Comparison of ENCODE assay signal across 8 cellular contexts in genomic region chr5:42991477-42992034, GRCh38. TPM values are rescaled to one million over a fixed set of nuclear protein-coding genes. Genes with fewer than 3 reads are reported as not detected.
DNase-seq lines count a peak whose midpoint lies in the region; ATAC-seq and TF ChIP-seq lines count a peak whose summit lies in the region.

No MANE protein-coding gene starts in this region.

- TF ChIP-seq POLR2A in transverse colon (IDR thresholded peaks at IDR 0.05): no peak

- DNase-seq in AG04449 (ENCODE audit: low read depth, low spot score) (no peak), left lung (peak in 1 of 2 donors; percentile 76), transverse colon (peak; percentile 10), H4 (ENCODE audit: low spot score) (no peak)
- DNase-seq in activated T-cell treated with anti-CD3 and anti-CD28 coated beads, Interleukin-2, amount 50 U/mL, for 72 hours: peak in 1 of 2 donors; percentile 32
- no peak for DNase-seq in stimulated activated CD8-positive, alpha-beta memory T cell treated with anti-CD3 and anti-CD28 coated beads, Interleukin-4, amount 100 ng/mL, for 48 hours

- H3K36me3 Mint-ChIP-seq in activated T-cell treated with anti-CD3 and anti-CD28 coated beads, Interleukin-2, amount 50 U/mL, for 72 hours (ENCODE audit: insufficient read depth in 2 of 2): peaks cover 17 to 22% of the 10 kb centered on the region in 2 donors

- ATAC-seq in GM18909 (IDR thresholded peaks at IDR 0.05; ENCODE audit: poor library complexity, unreplicated experiment) (peak; percentile 27), HG03097 (IDR thresholded peaks at IDR 0.05; ENCODE audit: low FRiP score, unreplicated experiment) (peak; percentile 19), left lung (no peak)
- peak; percentile 21 to 42 for ATAC-seq in activated T-cell treated with anti-CD3 and anti-CD28 coated beads, Interleukin-2, amount 50 U/mL, for 72 hours (replicated peaks in 1 of 2)

- peaks cover 0 to 4% of the 10 kb centered on the region in 2 donors for H3K9me3 ChIP-seq in left lung
- no peaks in the 10 kb centered on the region for H3K9me3 ChIP-seq in transverse colon

- peak overlapping the region; percentile 96 to 100 for H3K27ac ChIP-seq in left lung
- H3K27ac ChIP-seq in transverse colon: peak overlapping the region; percentile 88 to 95 (median 92)

- H3K27me3 Mint-ChIP-seq in activated T-cell treated with anti-CD3 and anti-CD28 coated beads, Interleukin-2, amount 50 U/mL, for 72 hours (ENCODE audit: low read depth): no peaks in the 10 kb centered on the region

- TF ChIP-seq EP300 in transverse colon (IDR thresholded peaks at IDR 0.05; ENCODE audit: low read depth): no peak

- TF ChIP-seq CTCF in AG04449 (IDR thresholded peaks at IDR 0.05; ENCODE audit: insufficient read depth, low read length, missing control alignments) (no peak), left lung (IDR thresholded peaks at IDR 0.05) (no peak), transverse colon (IDR thresholded peaks at IDR 0.05) (no peak)

- peaks cover 51% of the 10 kb centered on the region for H3K4me1 Mint-ChIP-seq in activated T-cell treated with anti-CD3 and anti-CD28 coated beads, Interleukin-2, amount 50 U/mL, for 72 hours (ENCODE audit: low read depth)

- H3K27ac Mint-ChIP-seq in activated T-cell treated with anti-CD3 and anti-CD28 coated beads, Interleukin-2, amount 50 U/mL, for 72 hours: peak overlapping the region; percentile 83

- in situ Hi-C loops in transverse colon (cut with MboI; ENCODE audit: low pct_ligation_motif_present in 1 of 4, low pct_unique_long_range_greater_than_20kb in 1 of 4, low sequenced_read_pairs in 3 of 4): loop anchor here in 2 of 4 donors (5.0 to 10.0 kb wide), 2 partner anchors 39 to 53 kb away; partner anchors contain the start of gene ANXA2R (in 2 of the 2)

- CTCF ChIA-PET in AG04449 (lab: Yijun Ruan, JAX): interaction anchor here (1.5 to 8.0 kb wide), 4 partner anchors 27 to 80 kb away, joined by 4 to 84 read pairs (median 42); partner anchors contain the start of gene ANXA2R

- peaks cover 34 to 76% of the 10 kb centered on the region in 2 donors for H3K27me3 ChIP-seq in left lung
- peaks cover 98% of the 10 kb centered on the region for H3K27me3 ChIP-seq in transverse colon

- peaks cover 0 to 2% of the 10 kb centered on the region in 2 donors for H3K9me3 Mint-ChIP-seq in activated T-cell treated with anti-CD3 and anti-CD28 coated beads, Interleukin-2, amount 50 U/mL, for 72 hours

- POLR2A ChIA-PET in AG04449 (lab: Yijun Ruan, JAX): interaction anchor here (1.2 to 3.1 kb wide), 5 partner anchors 16 to 51 kb away, joined by 3 to 19 read pairs (median 13); no protein-coding TSS in a partner anchor

- WGBS in transverse colon (ENCODE audit: low coverage in 1 of 2), 2 donors: 44 to 79% methylated on average over 12 to 29 of the region's 29 CpGs

- H3K4me1 ChIP-seq in left lung: peaks cover 0 to 33% of the 10 kb centered on the region in 2 donors
- peaks cover 0 to 34% (median 10%) of the 10 kb centered on the region in 4 donors for H3K4me1 ChIP-seq in transverse colon

- peak overlapping the region; percentile 91 to 98 for H3K4me3 Mint-ChIP-seq in activated T-cell treated with anti-CD3 and anti-CD28 coated beads, Interleukin-2, amount 50 U/mL, for 72 hours

- H3K36me3 ChIP-seq in left lung (no peaks in the 10 kb centered on the region), transverse colon (no peaks in the 10 kb centered on the region)

- H3K4me3 ChIP-seq in AG04449 (ENCODE audit: low read depth, low read length) (peak overlapping the region; percentile 63), left lung (peak overlapping the region; percentile 33 to 54), transverse colon (peak overlapping the region; percentile 17 to 81 (median 46))

- intact Hi-C loops in left lung (cut with DNase I): loop anchor here in 1 of 2 donors (2.0 kb wide), 1 partner anchor 47 kb away; no protein-coding TSS in a partner anchor
- intact Hi-C loops in transverse colon (cut with DNase I; ENCODE audit: low total_unique reads): no loop called here

RNA-seq across cellular contexts. Expression of gene ANXA2R, which starts 48.6 kb away (rescaled TPM):
- total RNA-seq in activated T-cell treated with anti-CD3 and anti-CD28 coated beads, Interleukin-2, amount 50 U/mL, for 72 hours: 10 to 100 TPM in 1 of 2 donors, 1 to 10 TPM in 1; 9.9 to 10.0 TPM
- total RNA-seq in left lung (1 to 10 TPM; 2.3 to 2.9 TPM), transverse colon (1 to 10 TPM in 2 of 4 donors, under 1 TPM in 2; 0.75 to 4.4 (median 2.0) TPM)
- total RNA-seq in H4 (2014; rRNA removed; shearing (Covaris generic)): 4.5 TPM in 2 replicates
